In the genomic region with DNA sequence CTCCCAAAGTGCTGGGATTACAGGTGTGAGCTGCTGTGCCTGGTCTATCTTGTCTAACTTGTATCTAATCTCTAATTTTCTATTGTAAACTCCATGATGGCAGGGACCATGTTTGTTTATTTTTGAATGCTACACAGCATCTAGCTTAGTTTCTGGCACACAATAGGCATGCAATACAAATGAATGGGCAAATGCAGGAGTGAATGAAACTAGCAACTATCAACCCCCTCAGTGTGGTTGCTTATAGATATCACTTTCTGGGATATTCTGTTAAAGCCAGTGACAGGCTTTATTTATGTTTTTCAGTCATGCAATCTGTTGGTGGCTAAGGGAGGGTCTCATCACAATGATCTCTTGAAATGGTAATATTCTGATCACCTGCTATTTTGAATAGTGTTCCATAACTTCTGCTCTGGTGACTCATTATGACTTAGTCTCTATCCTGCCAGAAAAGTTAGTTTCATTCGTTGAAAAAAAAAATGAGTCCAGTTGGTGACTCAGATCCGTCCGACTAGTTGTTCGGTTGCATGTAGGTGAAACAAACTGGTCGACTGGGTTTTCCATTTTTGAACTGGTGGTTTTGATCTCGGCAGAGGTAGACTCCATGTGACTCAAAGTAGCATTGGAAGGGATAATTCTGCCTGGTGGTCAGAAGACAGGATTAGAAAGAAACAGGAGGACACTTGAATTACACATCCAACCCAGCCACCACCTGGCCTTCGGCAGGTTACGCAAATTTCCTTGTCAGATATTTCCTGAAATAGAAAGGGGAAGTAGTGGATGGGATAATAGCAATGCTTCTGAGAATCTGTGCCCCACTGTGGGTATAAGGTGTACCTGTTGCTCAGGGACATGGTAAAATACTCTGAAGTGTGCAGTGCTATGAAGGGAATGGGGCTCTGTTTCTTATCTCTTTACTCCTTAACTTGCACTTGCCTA, we compare ENCODE assay signal across 8 cellular contexts.
DNase-seq lines count a peak whose midpoint lies in the region; ATAC-seq, FAIRE-seq and TF ChIP-seq lines count a peak whose summit lies in the region.

No MANE protein-coding gene starts in this region.

- in situ Hi-C loops in GM23248 (cut with MboI), result no loop called here
- in situ Hi-C loops in astrocyte of the spinal cord (cut with HindIII; ENCODE audit: low sequenced_read_pairs), result no loop called here

- DNase-seq in GM12891 (ENCODE audit: insufficient read length, low spot score), result no peak
- DNase-seq in GM23248, result peak; percentile 4
- peak; percentile 24 for DNase-seq in LoVo (ENCODE audit: low spot score)
- peak; percentile 75 for DNase-seq in astrocyte of the spinal cord (ENCODE audit: low read depth, low spot score)
- DNase-seq in mucosa of gallbladder (ENCODE audit: low spot score), result no peak
- no peak for DNase-seq in anterior cingulate cortex (lab: John Stamatoyannopoulos, UW)
- no peak for DNase-seq in NCI-H1048 (lab: John Stamatoyannopoulos, UW)
- no peak for DNase-seq in Right ventricle myocardium superior

- no peaks in the 10 kb centered on the region for H3K79me2 ChIP-seq in GM23248 (ENCODE audit: insufficient read depth)

- no peak overlapping the region for H3K4me2 ChIP-seq in GM23248 (ENCODE audit: unreplicated experiment)

- H3K27ac ChIP-seq in GM23248, result no peak overlapping the region

- no peaks in the 10 kb centered on the region for H3F3A ChIP-seq in GM23248 (ENCODE audit: insufficient read depth)

- intact Hi-C loops in Right ventricle myocardium superior (cut with DNase I), result no loop called here

- TF ChIP-seq CTCF in astrocyte of the spinal cord (IDR thresholded peaks at IDR 0.05; ENCODE audit: low read depth, low read length), result no peak

- H3K36me3 ChIP-seq in GM23248 (ENCODE audit: low read depth), result no peaks in the 10 kb centered on the region

- no peak overlapping the region for H2AFZ ChIP-seq in GM23248

- FAIRE-seq in GM12891 (lab: Jason Lieb, UNC), result peak; percentile 93

- H3K4me1 ChIP-seq in GM23248 (ENCODE audit: insufficient read depth), result no peaks in the 10 kb centered on the region

- no peaks in the 10 kb centered on the region for H3K9me3 ChIP-seq in GM23248 (ENCODE audit: low read depth)

- no peaks in the 10 kb centered on the region for H4K20me1 ChIP-seq in GM23248 (ENCODE audit: insufficient read depth)

- 62 to 68% methylated on average over 8 of the region's 8 CpGs for WGBS in GM23248 (ENCODE audit: low coverage in 1 of 2, low lambda C conversion rate in 2 of 2, missing lambda C conversion rate in 2 of 2), 2 experiments

- H3K9ac ChIP-seq in GM23248, result no peak overlapping the region

- TF ChIP-seq POLR2A in GM12891 (IDR thresholded peaks at IDR 0.05; ENCODE audit: low read depth, low read length), result no peak

- H3K4me3 ChIP-seq in GM23248 (no peak overlapping the region), astrocyte of the spinal cord (ENCODE audit: low read depth, low read length) (no peak overlapping the region)

- ATAC-seq in Right ventricle myocardium superior (ENCODE audit: poor library complexity), result no peak

- H3K9me2 ChIP-seq in GM23248 (ENCODE audit: insufficient read depth), result no peaks in the 10 kb centered on the region

- H3K27me3 ChIP-seq in GM23248 (replicated peaks; ENCODE audit: insufficient read depth), result no peaks in the 10 kb centered on the region

TF ChIP-seq in GM12891, 5 proteins besides CTCF, POLR2A, EP300 and RAD21:
- TF ChIP-seq POLR2AphosphoS5 (IDR thresholded peaks at IDR 0.05; ENCODE audit: low read depth, low read length) (no peak), TAF1 (IDR thresholded peaks at IDR 0.05; ENCODE audit: low read depth, low read length) (no peak), PAX5 (IDR thresholded peaks at IDR 0.05; ENCODE audit: insufficient read depth, low read length, severe bottlenecking) (peak; percentile 86), SPI1 (IDR thresholded peaks at IDR 0.05; ENCODE audit: low read depth, low read length) (peak; percentile 63), POU2F2 (IDR thresholded peaks at IDR 0.05; ENCODE audit: low read depth, low read length) (peak; percentile 84)
TF ChIP-seq in GM12891: peak in this region for 3.

Comparison
In these comparisons a context has a peak if more than half of its experiments do, and no peak if none do; other contexts are left out.
1. DNase-seq: peak in GM23248 (single experiment), LoVo (single experiment) and astrocyte of the spinal cord (single experiment); none in GM12891 (single experiment), mucosa of gallbladder (single experiment), anterior cingulate cortex (0 of 58), NCI-H1048 (single experiment) and Right ventricle myocardium superior (single experiment).